24 cellular contexts compared by ENCODE assay signal in genomic region chr7:26476271-26476670, GRCh38.
"Had no signal": no experiment of that assay in that cellular context is flagged by ENCODE, and none has a peak within 500 bp of the region (broad histone marks: within the 10 kb centered on the region; RNA-seq: fewer than 3 reads in every experiment).

No MANE protein-coding gene starts in this region.

- H3K36me3 ChIP-seq: neutrophil, ovary, right lobe of liver, sigmoid colon, stomach, thoracic aorta, thyroid gland, tibial nerve, upper lobe of left lung had no signal

- H3K4me3 ChIP-seq: ovary, psoas muscle, right lobe of liver, sigmoid colon, stomach, thoracic aorta, thyroid gland, tibial nerve, upper lobe of left lung had no signal

- H3K9me3 ChIP-seq: neutrophil, ovary, psoas muscle, right lobe of liver, sigmoid colon, stomach, thoracic aorta, thyroid gland, tibial nerve, upper lobe of left lung had no signal

- H3K27ac ChIP-seq: neutrophil, ovary, parathyroid adenoma, psoas muscle, right lobe of liver, sigmoid colon, stomach, thoracic aorta, thyroid gland, tibial nerve, upper lobe of left lung had no signal

- H3K27me3 ChIP-seq: ovary, right lobe of liver, sigmoid colon, stomach, thyroid gland, tibial nerve, upper lobe of left lung had no signal

- H3K4me1 ChIP-seq: psoas muscle, right lobe of liver, sigmoid colon, stomach, thyroid gland, tibial nerve, upper lobe of left lung had no signal

- DNase-seq: naive thymus-derived CD8-positive, alpha-beta T cell; nephron progenitor cell; nucleus accumbens; ovary; posterior cingulate gyrus; psoas muscle; right cardiac atrium; right lobe of liver; sigmoid colon; small intestine; stimulated activated CD4-positive, alpha-beta T cell treated with anti-CD3 and anti-CD28 coated beads, Interleukin-15, amount 100 ng/mL, for 24 hours; stimulated activated CD4-positive, alpha-beta T cell treated with anti-CD3 and anti-CD28 coated beads, Interleukin-2, amount 100 ng/mL, for 24 hours; stimulated activated CD4-positive, alpha-beta T cell treated with anti-CD3 and anti-CD28 coated beads, Interleukin-2, amount 100 ng/mL, for 48 hours; stimulated activated CD4-positive, alpha-beta T cell treated with anti-CD3 and anti-CD28 coated beads, Interleukin-4, amount 100 ng/mL, for 24 hours; stimulated activated naive B cell treated with anti-CD40 and anti-IgM and Interleukin-4, amounts not matched to agents 10 μg/mL and 1 μg/mL and 100 μg/mL, for 72 hours; stimulated activated naive CD4-positive, alpha-beta T cell treated with Interleukin-2 at 50 U/mL for 16 hours; stomach; thyroid gland; trophoblast cell; upper lobe of left lung had no signal
